10 cellular contexts compared by ENCODE assay signal in the genomic region with DNA sequence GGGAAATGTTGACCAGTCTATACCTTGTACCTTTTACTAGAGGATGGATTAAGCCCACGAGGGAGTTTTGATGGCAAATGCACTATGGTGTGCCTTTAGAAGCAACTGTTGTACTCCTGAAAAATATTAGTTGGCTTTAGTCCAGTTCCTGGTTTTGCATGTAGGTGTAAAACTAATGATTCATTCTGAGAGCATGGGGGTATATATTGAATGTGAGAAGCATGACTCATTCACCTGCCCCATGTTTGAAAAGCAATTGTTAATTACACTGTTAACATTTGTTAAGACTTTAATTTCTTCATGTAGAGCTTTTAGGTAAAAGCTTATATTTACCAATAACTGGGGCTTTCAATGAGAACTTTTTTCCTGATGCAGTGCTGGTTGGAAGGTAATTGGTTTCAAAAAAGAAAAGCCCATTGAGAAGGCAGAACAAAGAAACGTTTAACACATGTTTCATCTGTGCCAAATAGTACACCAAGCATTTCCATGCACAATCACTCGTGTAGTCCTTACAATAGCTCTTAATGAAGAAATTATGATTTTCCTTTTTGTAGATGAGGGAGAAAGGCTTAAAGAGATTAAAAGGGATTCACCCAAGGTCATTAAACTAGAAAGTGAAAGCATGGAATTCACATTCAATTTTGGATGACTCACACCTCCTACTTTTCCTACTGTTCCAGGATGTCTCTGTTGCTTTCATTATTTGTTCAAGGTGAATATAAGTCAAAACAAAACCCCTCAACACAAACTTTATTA.
DNase-seq lines count a peak whose midpoint lies in the region; ATAC-seq, FAIRE-seq and TF ChIP-seq lines count a peak whose summit lies in the region.
"Had no signal": no experiment of that assay in that cellular context is flagged by ENCODE, and none has a peak within 500 bp of the region (broad histone marks: within the 10 kb centered on the region; RNA-seq: fewer than 3 reads in every experiment).

No MANE protein-coding gene starts in this region.

- 2% methylated on average over 3 of the region's 3 CpGs for WGBS in GM12878 (ENCODE audit: insufficient coverage, insufficient replicate concordance, low lambda C conversion rate, missing lambda C conversion rate)
- WGBS in small intestine, 3 donors = 29 to 59% (median 34%) methylated on average over 3 of the region's 3 CpGs

- no peaks in the 10 kb centered on the region for H3K9me3 ChIP-seq in GM12878 (replicated peaks; ENCODE audit: control insufficient read depth, insufficient read depth, low read length)
- no peaks in the 10 kb centered on the region for H3K9me3 ChIP-seq in small intestine (ENCODE audit: control insufficient read depth, low read depth)
- H3K9me3 ChIP-seq in MG63 = no peaks in the 10 kb centered on the region

- CTCF ChIA-PET in GM12878 (lab: Yijun Ruan, JAX) = interaction anchor here (0.8 kb wide), 1 partner anchor 137 kb away, joined by 3 read pairs; no protein-coding TSS in a partner anchor

- no peak overlapping the region for H2AFZ ChIP-seq in GM12878 (ENCODE audit: control insufficient read depth, low read depth, low read length)

- no peak for TF ChIP-seq POLR2A in GM12878 (IDR thresholded peaks at IDR 0.05; ENCODE audit: low read depth, low read length)

- in situ Hi-C loops in GM12878 (cut with MboI) = no loop called here

- DNase-seq in DMS153 (lab: John Stamatoyannopoulos, UW) = peak; percentile 4
- no peak for DNase-seq in DMS153 treated with DMSO at 0.1 percent for 48 hours (lab: John Stamatoyannopoulos, UW; ENCODE audit: unreplicated experiment)
- peak; percentile 8 for DNase-seq in GM12878 (ENCODE audit: low read depth, low spot score)
- peak; percentile 47 for DNase-seq in small intestine
- no peak for DNase-seq in stimulated activated CD4-positive, alpha-beta T cell treated with anti-CD3 and anti-CD28 coated beads, Interleukin-12 subunit alpha, Interleukin-12 subunit beta, amount 100 ng/mL, for 4 hours
- no peak for DNase-seq in MG63

- no peaks in the 10 kb centered on the region for H3K79me2 ChIP-seq in GM12878 (ENCODE audit: control insufficient read depth, insufficient read depth, low read length)

- no peak for TF ChIP-seq EP300 in GM12878 (IDR thresholded peaks at IDR 0.05; ENCODE audit: borderline replicate concordance in 1 of 2, control insufficient read depth in 1 of 2, low read depth in 2 of 2, low read length in 2 of 2)

- POLR2A ChIA-PET in GM12878 (lab: Charles Lee) = no interaction called here

- intact Hi-C loops in GM12878 (cut with micrococcal nuclease; ENCODE audit: unreplicated experiment) = no loop called here

- H3K27ac ChIP-seq in GM12878 (ENCODE audit: control insufficient read depth, insufficient read depth) = no peak overlapping the region
- no peak overlapping the region for H3K27ac ChIP-seq in small intestine (ENCODE audit: low read depth in 1 of 2, low read length in 1 of 2)
- H3K27ac ChIP-seq: 22Rv1 had no signal

- H3K4me1 ChIP-seq in GM12878 (ENCODE audit: control insufficient read depth, insufficient read depth, low read length) (no peaks in the 10 kb centered on the region), small intestine (ENCODE audit: control insufficient read depth in 2 of 2, insufficient read depth in 1 of 2, low read depth in 1 of 2, low read length in 1 of 2) (no peaks in the 10 kb centered on the region)

- H3K36me3 ChIP-seq in GM12878 (ENCODE audit: control insufficient read depth in 2 of 2, insufficient read depth in 2 of 2, low read length in 1 of 2) (no peaks in the 10 kb centered on the region), small intestine (ENCODE audit: control insufficient read depth in 2 of 2, insufficient read depth in 2 of 2, low read length in 2 of 2) (no peaks in the 10 kb centered on the region), MG63 (no peaks in the 10 kb centered on the region)

- H3K4me3 ChIP-seq in GM12878 (no peak overlapping the region), small intestine (ENCODE audit: low read depth in 1 of 2, low read length in 2 of 2) (no peak overlapping the region), MG63 (no peak overlapping the region)

- H3K27me3 ChIP-seq in GM12878 (replicated peaks in 1 of 2; ENCODE audit: control insufficient read depth in 2 of 2, insufficient read depth in 2 of 2, low read length in 1 of 2) (no peaks in the 10 kb centered on the region), small intestine (ENCODE audit: control insufficient read depth in 2 of 2, insufficient read depth in 2 of 2, low read length in 2 of 2) (no peaks in the 10 kb centered on the region), MG63 (no peaks in the 10 kb centered on the region)

- TF ChIP-seq CTCF in GM12878 (IDR thresholded peaks at IDR 0.05 in 2 of 3, conservative IDR thresholded peaks at IDR 0.05 in 1 of 3; ENCODE audit: control insufficient read depth in 2 of 3, extremely low read depth in 1 of 3, insufficient read depth in 1 of 3, low read depth in 3 of 3, low read length in 3 of 3) = no peak

- FAIRE-seq in GM12878 (lab: Jason Lieb, UNC) (no peak), small intestine (lab: Jason Lieb, UNC) (no peak)
- FAIRE-seq: TTC549 had no signal

- H3K9ac ChIP-seq in GM12878 (ENCODE audit: control insufficient read depth, insufficient read depth, low read length) = no peak overlapping the region

- no TSS peak for BruUV-seq in GM12878 (replicated peaks; lab: Mats Ljungman, UMichigan)

- no peak for TF ChIP-seq RAD21 in GM12878 (IDR thresholded peaks at IDR 0.05; ENCODE audit: insufficient read depth, low read depth, low read length)

- H4K20me1 ChIP-seq in GM12878 (ENCODE audit: control insufficient read depth, insufficient read depth) = no peaks in the 10 kb centered on the region

- no peak overlapping the region for H3K4me2 ChIP-seq in GM12878 (ENCODE audit: control insufficient read depth, insufficient read depth)

- SMC1A ChIA-PET in GM12878 (lab: Charles Lee; ENCODE audit: uncharacterized antibody, unreplicated experiment) = interaction anchor here (1.0 to 1.2 kb wide), 2 partner anchors 24 to 201 kb away, joined by 3 read pairs; no protein-coding TSS in a partner anchor

- RAD21 ChIA-PET in GM12878 (lab: Charles Lee; ENCODE audit: unreplicated experiment) = no interaction called here

- ATAC-seq in HG03378 (IDR thresholded peaks at IDR 0.05; ENCODE audit: unreplicated experiment) = peak; percentile 87
- peak; percentile 88 for ATAC-seq in GM12878
- no peak for ATAC-seq in HG03565 (IDR thresholded peaks at IDR 0.05; ENCODE audit: unreplicated experiment)

TF ChIP-seq in GM12878, 131 proteins besides CTCF, POLR2A, EP300 and RAD21 (continues in another document):
- TF ChIP-seq ESRRA (IDR thresholded peaks at IDR 0.05; ENCODE audit: low read length) (no peak), WRNIP1 (IDR thresholded peaks at IDR 0.05; ENCODE audit: borderline replicate concordance, low read depth, low read length) (no peak), MEF2A (IDR thresholded peaks at IDR 0.05; ENCODE audit: insufficient read depth, low read depth, low read length) (no peak), FOXK2 (IDR thresholded peaks at IDR 0.05) (no peak), RCOR1 (conservative IDR thresholded peaks at IDR 0.05; ENCODE audit: low read depth, low read length) (no peak), ZNF622 (IDR thresholded peaks at IDR 0.05) (no peak), SREBF1 (IDR thresholded peaks at IDR 0.05; ENCODE audit: low read length) (no peak), PKNOX1 (IDR thresholded peaks at IDR 0.05) (no peak), JUND (IDR thresholded peaks at IDR 0.05; ENCODE audit: low read depth, low read length) (0 out of 2 replicates have a peak, but pooled peaks have one; percentile 20), TCF3 (IDR thresholded peaks at IDR 0.05; ENCODE audit: borderline replicate concordance, insufficient read depth, low read depth, low read length) (no peak), EED (IDR thresholded peaks at IDR 0.05; ENCODE audit: low read depth) (no peak), TARDBP (IDR thresholded peaks at IDR 0.05; ENCODE audit: borderline replicate concordance) (no peak), TAF1 (IDR thresholded peaks at IDR 0.05; ENCODE audit: borderline replicate concordance, low read depth, low read length) (no peak), RUNX3 (IDR thresholded peaks at IDR 0.05; ENCODE audit: low read length) (no peak), ASH2L (IDR thresholded peaks at IDR 0.05; ENCODE audit: borderline replicate concordance, low read depth) (no peak), SIN3A (IDR thresholded peaks at IDR 0.05; ENCODE audit: low read depth, low read length) (no peak), BHLHE40 (IDR thresholded peaks at IDR 0.05; ENCODE audit: borderline replicate concordance in 1 of 2, low read depth in 2 of 2, low read length in 1 of 2) (peak in 1 of 2 experiments; percentile 44; a peak in 1 of 4 replicates)
- TF ChIP-seq, protein P1, sequence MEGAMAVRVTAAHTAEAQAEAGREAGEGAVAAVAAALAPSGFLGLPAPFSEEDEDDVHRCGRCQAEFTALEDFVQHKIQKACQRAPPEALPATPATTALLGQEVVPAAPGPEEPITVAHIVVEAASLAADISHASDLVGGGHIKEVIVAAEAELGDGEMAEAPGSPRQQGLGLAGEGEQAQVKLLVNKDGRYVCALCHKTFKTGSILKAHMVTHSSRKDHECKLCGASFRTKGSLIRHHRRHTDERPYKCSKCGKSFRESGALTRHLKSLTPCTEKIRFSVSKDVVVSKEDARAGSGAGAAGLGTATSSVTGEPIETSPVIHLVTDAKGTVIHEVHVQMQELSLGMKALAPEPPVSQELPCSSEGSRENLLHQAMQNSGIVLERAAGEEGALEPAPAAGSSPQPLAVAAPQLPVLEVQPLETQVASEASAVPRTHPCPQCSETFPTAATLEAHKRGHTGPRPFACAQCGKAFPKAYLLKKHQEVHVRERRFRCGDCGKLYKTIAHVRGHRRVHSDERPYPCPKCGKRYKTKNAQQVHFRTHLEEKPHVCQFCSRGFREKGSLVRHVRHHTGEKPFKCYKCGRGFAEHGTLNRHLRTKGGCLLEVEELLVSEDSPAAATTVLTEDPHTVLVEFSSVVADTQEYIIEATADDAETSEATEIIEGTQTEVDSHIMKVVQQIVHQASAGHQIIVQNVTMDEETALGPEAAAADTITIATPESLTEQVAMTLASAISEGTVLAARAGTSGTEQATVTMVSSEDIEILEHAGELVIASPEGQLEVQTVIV (IDR thresholded peaks at IDR 0.05; ENCODE audit: borderline replicate concordance, partially characterized antibody) = no peak

Comparison
In these comparisons a context has a peak if more than half of its experiments do, and no peak if none do; other contexts are left out.
1. DNase-seq: peak in DMS153 (single experiment), GM12878 (single experiment) and small intestine (single experiment); none in DMS153 treated with DMSO at 0.1 percent for 48 hours (single experiment), stimulated activated CD4-positive, alpha-beta T cell treated with anti-CD3 and anti-CD28 coated beads, Interleukin-12 subunit alpha, Interleukin-12 subunit beta, amount 100 ng/mL, for 4 hours (single experiment) and MG63 (single experiment).